24 cellular contexts compared by ENCODE assay signal in the genomic region with DNA sequence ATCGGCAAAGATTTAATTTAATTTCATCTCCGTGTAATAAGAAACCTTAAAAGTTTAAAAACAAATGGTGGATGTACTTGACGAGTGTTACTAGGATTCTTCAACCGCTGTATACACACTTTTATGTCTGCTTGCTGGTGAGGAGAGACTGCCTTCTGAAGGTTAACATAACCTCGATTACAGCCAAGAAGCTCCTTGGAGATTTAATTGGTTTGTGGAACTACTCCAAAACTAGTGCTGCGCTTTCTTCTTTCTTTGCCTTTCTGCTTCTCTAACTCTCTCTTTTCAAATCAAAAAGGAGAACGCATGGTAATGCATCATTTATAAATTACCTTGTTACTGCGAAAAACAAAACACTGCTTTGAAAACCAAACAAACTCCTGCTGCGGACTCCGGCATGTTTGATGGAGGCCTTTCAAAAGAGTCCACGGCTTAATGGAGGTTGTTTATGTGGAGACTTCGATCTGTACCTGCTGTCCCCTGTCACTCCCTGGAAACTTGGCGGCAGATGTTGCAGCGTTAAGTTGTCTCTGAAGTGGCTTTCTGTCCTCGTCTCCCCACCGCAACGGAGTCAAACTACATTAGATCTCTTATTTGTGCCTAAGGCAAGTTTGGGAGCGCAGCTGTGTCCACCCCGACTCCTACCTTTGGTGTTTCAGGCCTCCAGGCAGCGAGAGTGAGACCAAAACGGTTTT.
A peak's percentile ranks its signal among the peaks of the same experiment; 100 is the strongest.
DNase-seq lines count a peak whose midpoint lies in the region; ATAC-seq and TF ChIP-seq lines count a peak whose summit lies in the region.
"Had no signal": no experiment of that assay in that cellular context is flagged by ENCODE, and none has a peak within 500 bp of the region (broad histone marks: within the 10 kb centered on the region; RNA-seq: fewer than 3 reads in every experiment).

No MANE protein-coding gene starts in this region.

- H2AK5ac ChIP-seq in mesendoderm (ENCODE audit: low read length) = no peak overlapping the region

- peak overlapping the region; percentile 74 for H3K4me3 Mint-ChIP-seq in endothelial cell (ENCODE audit: unreplicated experiment)
- H3K4me3 Mint-ChIP-seq in activated CD8-positive, alpha-beta T cell treated with anti-CD3 and anti-CD28 coated beads for 36 hours = no peak overlapping the region
- H3K4me3 Mint-ChIP-seq: HFFc6; IgD-negative memory B cell; natural killer cell treated with Interleukin-12 subunit alpha and Interleukin-12 subunit beta and Interleukin-15 and Interleukin-18, amount 100 ng/mL, for 72 hours had no signal

- peaks cover 2% of the 10 kb centered on the region for H3K27me3 Mint-ChIP-seq in endothelial cell (ENCODE audit: unreplicated experiment)
- H3K27me3 Mint-ChIP-seq in activated CD8-positive, alpha-beta T cell treated with anti-CD3 and anti-CD28 coated beads for 36 hours = no peaks in the 10 kb centered on the region
- H3K27me3 Mint-ChIP-seq: effector memory CD8-positive, alpha-beta T cell; IgD-negative memory B cell; natural killer cell treated with Interleukin-12 subunit alpha and Interleukin-12 subunit beta and Interleukin-15 and Interleukin-18, amount 100 ng/mL, for 72 hours had no signal

- H3K4me3 ChIP-seq in mesendoderm (ENCODE audit: low read length) (peak overlapping the region; percentile 15), skeletal muscle cell (ENCODE audit: low read depth, low read length) (peak overlapping the region; percentile 21)
- H3K4me3 ChIP-seq: cardiac muscle cell, PC-9, right lobe of liver, SK-N-MC had no signal

- H3K79me1 ChIP-seq in mesendoderm (ENCODE audit: low read length) = no peaks in the 10 kb centered on the region

- H3K4me2 ChIP-seq in mesendoderm (ENCODE audit: low read length) = peak overlapping the region; percentile 66
- H3K4me2 ChIP-seq: PC-9 had no signal

- intact Hi-C loops in activated CD8-positive, alpha-beta T cell treated with anti-CD3 and anti-CD28 coated beads for 36 hours (cut with micrococcal nuclease) = no loop called here

- no peak overlapping the region for H3K4ac ChIP-seq in mesendoderm (ENCODE audit: low read depth, low read length)

- peaks cover 20% of the 10 kb centered on the region for H3K36me3 Mint-ChIP-seq in endothelial cell (ENCODE audit: low read depth, unreplicated experiment)
- peaks cover 13% of the 10 kb centered on the region for H3K36me3 Mint-ChIP-seq in activated CD8-positive, alpha-beta T cell treated with anti-CD3 and anti-CD28 coated beads for 36 hours (ENCODE audit: low read depth)

- peak overlapping the region; percentile 65 for H3K9ac ChIP-seq in mesendoderm (ENCODE audit: low read length)

- no peak overlapping the region for H3K27ac ChIP-seq in mesendoderm (ENCODE audit: low read depth, low read length)
- H3K27ac ChIP-seq: cardiac muscle cell, PC-9, right lobe of liver, SK-N-MC had no signal

- no peak overlapping the region for H4K8ac ChIP-seq in mesendoderm (ENCODE audit: low read depth, low read length)

- H3K79me2 ChIP-seq in mesendoderm (ENCODE audit: control insufficient read depth, insufficient read depth, low read length) = no peaks in the 10 kb centered on the region

- H2BK120ac ChIP-seq in mesendoderm (ENCODE audit: low read depth, low read length) = no peak overlapping the region

- POLR2A ChIA-PET in activated CD8-positive, alpha-beta T cell treated with anti-CD3 and anti-CD28 coated beads for 36 hours (lab: Charles Lee) = no interaction called here

- no peaks in the 10 kb centered on the region for H3K9me3 Mint-ChIP-seq in endothelial cell (ENCODE audit: unreplicated experiment)
- H3K9me3 Mint-ChIP-seq in activated CD8-positive, alpha-beta T cell treated with anti-CD3 and anti-CD28 coated beads for 36 hours = no peaks in the 10 kb centered on the region
- H3K9me3 Mint-ChIP-seq: activated naive CD4-positive, alpha-beta T cell treated with anti-CD3 and anti-CD28 coated beads, Interleukin-2, amount 50 U/mL, for 72 hours; effector memory CD8-positive, alpha-beta T cell; HFFc6; IgD-negative memory B cell; natural killer cell treated with Interleukin-12 subunit alpha and Interleukin-12 subunit beta and Interleukin-15 and Interleukin-18, amount 100 ng/mL, for 72 hours had no signal

- no peak overlapping the region for H3K18ac ChIP-seq in mesendoderm (ENCODE audit: low read length)

- H3K27ac Mint-ChIP-seq in endothelial cell (ENCODE audit: unreplicated experiment) = peak overlapping the region; percentile 82
- H3K27ac Mint-ChIP-seq in activated CD8-positive, alpha-beta T cell treated with anti-CD3 and anti-CD28 coated beads for 36 hours = no peak overlapping the region
- H3K27ac Mint-ChIP-seq: activated naive CD4-positive, alpha-beta T cell treated with anti-CD3 and anti-CD28 coated beads, Interleukin-2, amount 50 U/mL, for 72 hours; effector memory CD8-positive, alpha-beta T cell; HFFc6; IgD-negative memory B cell; natural killer cell treated with Interleukin-12 subunit alpha and Interleukin-12 subunit beta and Interleukin-15 and Interleukin-18, amount 100 ng/mL, for 72 hours had no signal

- no CpG with 5 or more reads among the region's 21 CpGs for WGBS in mesendoderm (ENCODE audit: extremely low coverage, insufficient coverage, low lambda C conversion rate)

- no peaks in the 10 kb centered on the region for H3K36me3 ChIP-seq in mesendoderm (ENCODE audit: control insufficient read depth, insufficient read depth, low read length)
- H3K36me3 ChIP-seq: cardiac muscle cell had no signal

- no peak for TF ChIP-seq CTCF in endothelial cell (IDR thresholded peaks at IDR 0.05; ENCODE audit: unreplicated experiment)
- no peak for TF ChIP-seq CTCF in activated CD8-positive, alpha-beta T cell treated with anti-CD3 and anti-CD28 coated beads for 36 hours (IDR thresholded peaks at IDR 0.05)

- H2BK5ac ChIP-seq in mesendoderm (ENCODE audit: low read length) = no peak overlapping the region

- no peak overlapping the region for H2BK15ac ChIP-seq in mesendoderm (replicated peaks; ENCODE audit: low read depth)

- no peaks in the 10 kb centered on the region for H3K27me3 ChIP-seq in mesendoderm (ENCODE audit: insufficient read depth, low read length, poor library complexity)
- H3K27me3 ChIP-seq: right lobe of liver had no signal

- no peak overlapping the region for H3K23ac ChIP-seq in mesendoderm (ENCODE audit: low read length)

- H3K4me1 ChIP-seq in mesendoderm (ENCODE audit: control insufficient read depth, low read depth, low read length) = no peaks in the 10 kb centered on the region
- H3K4me1 ChIP-seq: right lobe of liver had no signal

- peaks cover 23% of the 10 kb centered on the region for H3K4me1 Mint-ChIP-seq in endothelial cell (ENCODE audit: unreplicated experiment)
- no peaks in the 10 kb centered on the region for H3K4me1 Mint-ChIP-seq in activated CD8-positive, alpha-beta T cell treated with anti-CD3 and anti-CD28 coated beads for 36 hours (ENCODE audit: low read depth)
- H3K4me1 Mint-ChIP-seq: IgD-negative memory B cell had no signal

- peak overlapping the region; percentile 71 for H3K56ac ChIP-seq in mesendoderm (ENCODE audit: low read length)

- no peak for ATAC-seq in activated CD8-positive, alpha-beta T cell treated with anti-CD3 and anti-CD28 coated beads for 36 hours
- ATAC-seq in GM18858 (IDR thresholded peaks at IDR 0.05; ENCODE audit: unreplicated experiment) (no peak), GM18519 (IDR thresholded peaks at IDR 0.05; ENCODE audit: low FRiP score, unreplicated experiment) (no peak)
- ATAC-seq: activated naive CD4-positive, alpha-beta T cell treated with anti-CD3 and anti-CD28 coated beads, Interleukin-2, amount 50 U/mL, for 72 hours; effector memory CD8-positive, alpha-beta T cell; natural killer cell treated with Interleukin-12 subunit alpha and Interleukin-12 subunit beta and Interleukin-15 and Interleukin-18, amount 100 ng/mL, for 72 hours had no signal

- peak overlapping the region; percentile 40 for H4K5ac ChIP-seq in mesendoderm (ENCODE audit: low read length)

- CTCF ChIA-PET in activated CD8-positive, alpha-beta T cell treated with anti-CD3 and anti-CD28 coated beads for 36 hours (lab: Charles Lee) = no interaction called here

- DNase-seq in NCI-H524 treated with DMSO at 0.1 percent for 48 hours (lab: John Stamatoyannopoulos, UW) (peak; percentile 74), endothelial cell (ENCODE audit: low spot score) (no peak), mesendoderm (no peak), skeletal muscle cell (ENCODE audit: low read depth) (peak; percentile 8), foreskin melanocyte (no peak)
- no peak for DNase-seq in activated CD8-positive, alpha-beta T cell treated with anti-CD3 and anti-CD28 coated beads for 36 hours
- DNase-seq: activated CD4-positive, alpha-beta T cell treated with anti-CD3 and anti-CD28 coated beads, Interleukin-2, amount 50 U/mL, for 1 hour; effector memory CD8-positive, alpha-beta T cell; foreskin fibroblast; GF-D8; HFFc6; MV-4-11; NCI-H2081; NCI-H69; PC-9; stimulated activated CD4-positive, alpha-beta T cell treated with anti-CD3 and anti-CD28 coated beads, Interleukin-2, amount 100 ng/mL, for 48 hours had no signal

Comparison
In these comparisons a context has a peak if more than half of its experiments do, and no peak if none do; other contexts are left out.
1. DNase-seq: peak in NCI-H524 treated with DMSO at 0.1 percent for 48 hours (single experiment) and skeletal muscle cell (single experiment); none in endothelial cell (single experiment), mesendoderm (single experiment), activated CD8-positive, alpha-beta T cell treated with anti-CD3 and anti-CD28 coated beads for 36 hours (single experiment) and foreskin melanocyte (single experiment).